ENCODE assay signal across 25 cellular contexts in genomic region chr3:18672561-18672960, GRCh38.
DNase-seq lines count a peak whose midpoint lies in the region; ATAC-seq and TF ChIP-seq lines count a peak whose summit lies in the region.
"Had no signal": no experiment of that assay in that cellular context is flagged by ENCODE, and none has a peak within 500 bp of the region (broad histone marks: within the 10 kb centered on the region; RNA-seq: fewer than 3 reads in every experiment).

No MANE protein-coding gene starts in this region.

- H3K4me1 Mint-ChIP-seq in activated CD4-positive, alpha-beta T cell treated with anti-CD3 and anti-CD28 coated beads for 36 hours = peaks cover 85% of the 10 kb centered on the region
- peaks cover 44% of the 10 kb centered on the region for H3K4me1 Mint-ChIP-seq in CD4-positive, alpha-beta T cell (ENCODE audit: low read depth)
- peaks cover 83% of the 10 kb centered on the region for H3K4me1 Mint-ChIP-seq in activated T-helper 1 cell treated with anti-CD3 and anti-CD28 coated beads, Interleukin-12 subunit alpha, Interleukin-12 subunit beta, Interleukin-2, Interleukin-4 antibody, amounts not matched to agents 30 ng/mL and 10 ng/mL and 1 ng/mL, durations not matched to agents 14 hours and 24 hours and 36 hours (ENCODE audit: low read depth)
- H3K4me1 Mint-ChIP-seq: memory B cell had no signal

- H3K27me3 ChIP-seq in CD4-positive, alpha-beta T cell (ENCODE audit: control insufficient read depth, insufficient read depth, low read length) = no peaks in the 10 kb centered on the region
- H3K27me3 ChIP-seq in HAP-1 (ENCODE audit: low read depth) = no peaks in the 10 kb centered on the region
- H3K27me3 ChIP-seq in tibial artery = no peaks in the 10 kb centered on the region
- H3K27me3 ChIP-seq: BE2C had no signal

- H3K27ac Mint-ChIP-seq in activated CD4-positive, alpha-beta T cell treated with anti-CD3 and anti-CD28 coated beads for 36 hours = peak overlapping the region; percentile 88
- H3K27ac Mint-ChIP-seq in CD4-positive, alpha-beta T cell = no peak overlapping the region
- H3K27ac Mint-ChIP-seq in activated T-helper 1 cell treated with anti-CD3 and anti-CD28 coated beads, Interleukin-12 subunit alpha, Interleukin-12 subunit beta, Interleukin-2, Interleukin-4 antibody, amounts not matched to agents 30 ng/mL and 10 ng/mL and 1 ng/mL, durations not matched to agents 14 hours and 24 hours and 36 hours = peak overlapping the region; percentile 83
- H3K27ac Mint-ChIP-seq: activated B cell treated with CpG ODN at 0.5 μM for 24 hours; dendritic cell treated with granulocyte-macrophage colony-stimulating factor and Interleukin-4, amounts not matched to agents 40 ng/mL and 50 ng/mL, for 4 days; memory B cell had no signal

- no peak for DNase-seq in activated CD4-positive, alpha-beta T cell treated with anti-CD3 and anti-CD28 coated beads for 36 hours
- DNase-seq in activated CD4-positive, alpha-beta T cell treated with anti-CD3 and anti-CD28 coated beads, Interleukin-2, amount 50 U/mL, for 4 hours = no peak
- no peak for DNase-seq in CD4-positive, alpha-beta T cell
- no peak for DNase-seq in activated T-helper 1 cell treated with anti-CD3 and anti-CD28 coated beads, Interleukin-12 subunit alpha, Interleukin-12 subunit beta, Interleukin-2, Interleukin-4 antibody, amounts not matched to agents 30 ng/mL and 10 ng/mL and 1 ng/mL, durations not matched to agents 14 hours and 24 hours and 36 hours (ENCODE audit: low spot score)
- DNase-seq in HAP-1 (ENCODE audit: low spot score in 2 of 2) (no peak), 8988T (no peak), tibial artery (no peak)
- DNase-seq: activated B cell treated with CpG ODN at 0.5 μM for 24 hours; activated effector memory CD4-positive, alpha-beta T cell treated with anti-CD3 and anti-CD28 coated beads, Interleukin-2, amount 50 U/mL, for 16 hours; aorta; BE2C; HCEC 1CT; Kasumi-1; left colon; NCI-H187; NCI-H526 treated with DMSO at 0.1 percent for 48 hours; nucleus accumbens; RPMI8226; small intestine; stimulated activated CD4-positive, alpha-beta T cell treated with anti-CD3 and anti-CD28 coated beads, Interleukin-2, amount 100 ng/mL, for 24 hours; stimulated activated naive B cell treated with anti-CD40 and anti-IgM and Interleukin-4, amounts not matched to agents 10 μg/mL and 1 μg/mL and 100 μg/mL, for 72 hours had no signal

- peaks cover 3% of the 10 kb centered on the region for H3K9me3 Mint-ChIP-seq in activated CD4-positive, alpha-beta T cell treated with anti-CD3 and anti-CD28 coated beads for 36 hours (ENCODE audit: low read depth)
- H3K9me3 Mint-ChIP-seq in CD4-positive, alpha-beta T cell = no peaks in the 10 kb centered on the region
- peaks cover 15% of the 10 kb centered on the region for H3K9me3 Mint-ChIP-seq in activated T-helper 1 cell treated with anti-CD3 and anti-CD28 coated beads, Interleukin-12 subunit alpha, Interleukin-12 subunit beta, Interleukin-2, Interleukin-4 antibody, amounts not matched to agents 30 ng/mL and 10 ng/mL and 1 ng/mL, durations not matched to agents 14 hours and 24 hours and 36 hours
- H3K9me3 Mint-ChIP-seq: dendritic cell treated with granulocyte-macrophage colony-stimulating factor and Interleukin-4, amounts not matched to agents 40 ng/mL and 50 ng/mL, for 4 days had no signal

- peak overlapping the region; percentile 53 for H3K4me3 Mint-ChIP-seq in activated CD4-positive, alpha-beta T cell treated with anti-CD3 and anti-CD28 coated beads for 36 hours
- peak overlapping the region; percentile 2 for H3K4me3 Mint-ChIP-seq in CD4-positive, alpha-beta T cell
- peak overlapping the region; percentile 61 for H3K4me3 Mint-ChIP-seq in activated T-helper 1 cell treated with anti-CD3 and anti-CD28 coated beads, Interleukin-12 subunit alpha, Interleukin-12 subunit beta, Interleukin-2, Interleukin-4 antibody, amounts not matched to agents 30 ng/mL and 10 ng/mL and 1 ng/mL, durations not matched to agents 14 hours and 24 hours and 36 hours
- H3K4me3 Mint-ChIP-seq: activated B cell treated with CpG ODN at 0.5 μM for 24 hours; dendritic cell treated with granulocyte-macrophage colony-stimulating factor and Interleukin-4, amounts not matched to agents 40 ng/mL and 50 ng/mL, for 4 days; memory B cell; stimulated activated naive B cell treated with anti-CD40 and anti-IgM and Interleukin-4, amounts not matched to agents 10 μg/mL and 1 μg/mL and 100 μg/mL, for 72 hours had no signal

- ATAC-seq in activated CD4-positive, alpha-beta T cell treated with anti-CD3 and anti-CD28 coated beads for 36 hours = no peak
- ATAC-seq in CD4-positive, alpha-beta T cell (ENCODE audit: poor library complexity) = no peak
- ATAC-seq in HG02610 (IDR thresholded peaks at IDR 0.05; ENCODE audit: unreplicated experiment) = peak; percentile 57
- ATAC-seq: A549; left colon; stimulated activated naive B cell treated with anti-CD40 and anti-IgM and Interleukin-4, amounts not matched to agents 10 μg/mL and 1 μg/mL and 100 μg/mL, for 72 hours had no signal

- POLR2A ChIA-PET in activated CD4-positive, alpha-beta T cell treated with anti-CD3 and anti-CD28 coated beads for 36 hours (lab: Charles Lee) = no interaction called here
- POLR2A ChIA-PET in CD4-positive, alpha-beta T cell (lab: Charles Lee) = no interaction called here

- no peak overlapping the region for H3K4me3 ChIP-seq in HAP-1
- H3K4me3 ChIP-seq in tibial artery = no peak overlapping the region
- H3K4me3 ChIP-seq: A549 had no signal

- no peaks in the 10 kb centered on the region for H3K9me3 ChIP-seq in CD4-positive, alpha-beta T cell (ENCODE audit: control insufficient read depth, low read length)
- H3K9me3 ChIP-seq in HAP-1 = no peaks in the 10 kb centered on the region
- H3K9me3 ChIP-seq in tibial artery = no peaks in the 10 kb centered on the region
- H3K9me3 ChIP-seq: A549, BE2C had no signal

- in situ Hi-C loops in HAP-1 (cut with MboI; ENCODE audit: low sequenced_read_pairs) = no loop called here

- H3K27me3 Mint-ChIP-seq in activated CD4-positive, alpha-beta T cell treated with anti-CD3 and anti-CD28 coated beads for 36 hours = no peaks in the 10 kb centered on the region
- H3K27me3 Mint-ChIP-seq in CD4-positive, alpha-beta T cell = no peaks in the 10 kb centered on the region
- H3K27me3 Mint-ChIP-seq in activated T-helper 1 cell treated with anti-CD3 and anti-CD28 coated beads, Interleukin-12 subunit alpha, Interleukin-12 subunit beta, Interleukin-2, Interleukin-4 antibody, amounts not matched to agents 30 ng/mL and 10 ng/mL and 1 ng/mL, durations not matched to agents 14 hours and 24 hours and 36 hours (ENCODE audit: insufficient read depth) = no peaks in the 10 kb centered on the region
- H3K27me3 Mint-ChIP-seq: activated B cell treated with CpG ODN at 0.5 μM for 24 hours; dendritic cell treated with granulocyte-macrophage colony-stimulating factor and Interleukin-4, amounts not matched to agents 40 ng/mL and 50 ng/mL, for 4 days; stimulated activated naive B cell treated with anti-CD40 and anti-IgM and Interleukin-4, amounts not matched to agents 10 μg/mL and 1 μg/mL and 100 μg/mL, for 72 hours had no signal

- H3K36me3 ChIP-seq in HAP-1 (replicated peaks) (no peaks in the 10 kb centered on the region), tibial artery (no peaks in the 10 kb centered on the region)
- H3K36me3 ChIP-seq: BE2C had no signal

- H3K36me3 Mint-ChIP-seq in activated CD4-positive, alpha-beta T cell treated with anti-CD3 and anti-CD28 coated beads for 36 hours (ENCODE audit: low read depth) = peaks cover 20% of the 10 kb centered on the region
- no peaks in the 10 kb centered on the region for H3K36me3 Mint-ChIP-seq in CD4-positive, alpha-beta T cell (ENCODE audit: low read depth)
- peaks cover 17% of the 10 kb centered on the region for H3K36me3 Mint-ChIP-seq in activated T-helper 1 cell treated with anti-CD3 and anti-CD28 coated beads, Interleukin-12 subunit alpha, Interleukin-12 subunit beta, Interleukin-2, Interleukin-4 antibody, amounts not matched to agents 30 ng/mL and 10 ng/mL and 1 ng/mL, durations not matched to agents 14 hours and 24 hours and 36 hours (ENCODE audit: low read depth)
- H3K36me3 Mint-ChIP-seq: stimulated activated naive B cell treated with anti-CD40 and anti-IgM and Interleukin-4, amounts not matched to agents 10 μg/mL and 1 μg/mL and 100 μg/mL, for 72 hours had no signal

- intact Hi-C loops in activated CD4-positive, alpha-beta T cell treated with anti-CD3 and anti-CD28 coated beads for 36 hours (cut with DNase I, micrococcal nuclease) = loop anchor here in 1 of 2 experiments (10.0 kb wide), 1 partner anchor 312 kb away; no protein-coding TSS in a partner anchor
- intact Hi-C loops in CD4-positive, alpha-beta T cell (cut with DNase I, micrococcal nuclease) = no loop called here
- intact Hi-C loops in activated T-helper 1 cell treated with anti-CD3 and anti-CD28 coated beads, Interleukin-12 subunit alpha, Interleukin-12 subunit beta, Interleukin-2, Interleukin-4 antibody, amounts not matched to agents 30 ng/mL and 10 ng/mL and 1 ng/mL, durations not matched to agents 14 hours and 24 hours and 36 hours (cut with micrococcal nuclease) = no loop called here
- intact Hi-C loops in tibial artery (cut with DNase I; ENCODE audit: low total_unique reads) = no loop called here

- CTCF ChIA-PET in activated CD4-positive, alpha-beta T cell treated with anti-CD3 and anti-CD28 coated beads for 36 hours (lab: Charles Lee) = no interaction called here
- CTCF ChIA-PET in CD4-positive, alpha-beta T cell (lab: Charles Lee) = no interaction called here

- H3K27ac ChIP-seq in CD4-positive, alpha-beta T cell (ENCODE audit: low read depth, low read length) = no peak overlapping the region
- H3K27ac ChIP-seq in tibial artery = no peak overlapping the region
- H3K27ac ChIP-seq: A549 had no signal

- H3K4me1 ChIP-seq in HAP-1 (no peaks in the 10 kb centered on the region), tibial artery (no peaks in the 10 kb centered on the region)
- H3K4me1 ChIP-seq: A549, BE2C had no signal

- TF ChIP-seq CTCF in CD4-positive, alpha-beta T cell (IDR thresholded peaks at IDR 0.05) = no peak
- TF ChIP-seq CTCF in tibial artery (IDR thresholded peaks at IDR 0.05) = no peak

Comparison
In these comparisons a context has a peak if more than half of its experiments do, and no peak if none do; other contexts are left out.
1. H3K4me3 Mint-ChIP-seq: peak in every context shown above with its lines; median percentile 61 in activated T-helper 1 cell treated with anti-CD3 and anti-CD28 coated beads, Interleukin-12 subunit alpha, Interleukin-12 subunit beta, Interleukin-2, Interleukin-4 antibody, amounts not matched to agents 30 ng/mL and 10 ng/mL and 1 ng/mL, durations not matched to agents 14 hours and 24 hours and 36 hours; 53 in activated CD4-positive, alpha-beta T cell treated with anti-CD3 and anti-CD28 coated beads for 36 hours; 2 in CD4-positive, alpha-beta T cell.